21 cellular contexts compared by ENCODE assay signal in the genomic region with DNA sequence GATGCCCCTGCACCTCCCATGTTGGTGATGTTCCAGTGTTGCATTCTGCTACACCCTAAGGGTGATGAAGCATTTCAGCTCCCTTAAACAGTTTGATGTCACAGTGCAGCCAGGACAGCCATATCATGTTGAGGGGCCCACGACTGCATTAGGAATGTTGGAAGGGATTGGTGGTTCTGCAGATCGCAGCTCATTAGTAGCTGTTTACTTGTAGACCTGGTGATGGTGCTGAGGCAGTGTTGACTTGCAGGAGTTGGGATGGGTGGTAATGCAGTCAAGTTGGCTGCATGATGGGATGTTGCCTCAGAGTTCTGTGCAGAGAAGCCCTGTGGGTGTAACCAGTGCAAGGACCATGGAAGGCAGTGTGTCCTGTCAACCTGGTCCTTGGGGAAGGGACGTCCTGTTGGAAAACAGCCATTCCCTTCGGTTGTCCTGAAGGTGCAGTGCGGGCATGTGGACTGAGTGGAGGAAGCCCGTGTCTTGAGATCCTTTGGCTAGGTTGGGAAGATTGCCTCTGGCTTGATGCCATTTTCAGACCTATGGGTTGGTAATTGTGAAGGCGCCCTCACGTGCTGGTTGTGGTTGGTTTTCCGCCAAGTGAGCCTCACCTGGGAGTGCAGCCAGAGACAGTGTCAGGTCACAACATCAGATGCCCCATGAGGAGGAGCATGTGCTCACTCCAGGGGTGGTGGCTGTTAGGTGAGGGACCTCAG.
DNase-seq lines count a peak whose midpoint lies in the region; ATAC-seq and TF ChIP-seq lines count a peak whose summit lies in the region.
"Had no signal": no experiment of that assay in that cellular context is flagged by ENCODE, and none has a peak within 500 bp of the region (broad histone marks: within the 10 kb centered on the region; RNA-seq: fewer than 3 reads in every experiment).

No MANE protein-coding gene starts in this region.

- TF ChIP-seq CTCF in CD14-positive monocyte (IDR thresholded peaks at IDR 0.05) = no peak
- no peak for TF ChIP-seq CTCF in colonic mucosa (IDR thresholded peaks at IDR 0.05)
- TF ChIP-seq CTCF in lung (IDR thresholded peaks at IDR 0.05; ENCODE audit: control extremely low read depth, extremely low read depth) = no peak
- TF ChIP-seq CTCF in spleen (IDR thresholded peaks at IDR 0.05 in 8 of 11, conservative IDR thresholded peaks at IDR 0.05 in 3 of 11) = no peak

- H3K27me3 Mint-ChIP-seq in CD14-positive monocyte (ENCODE audit: low read depth in 3 of 3) = peaks cover 0 to 2% (median 0%) of the 10 kb centered on the region in 3 donors
- H3K27me3 Mint-ChIP-seq: activated CD4-positive, alpha-beta T cell treated with anti-CD3 and anti-CD28 coated beads, Interleukin-2, amount 10 ng/mL, durations not matched to agents 7 days and 5 days; natural killer cell treated with Interleukin-12 subunit alpha and Interleukin-12 subunit beta and Interleukin-15 and Interleukin-18, amount 100 ng/mL, for 72 hours; T-cell had no signal

- no peaks in the 10 kb centered on the region for H3K4me1 ChIP-seq in colonic mucosa
- H3K4me1 ChIP-seq in lung (ENCODE audit: control insufficient read depth in 2 of 2, insufficient read depth in 2 of 2, low read length in 2 of 2) = no peaks in the 10 kb centered on the region
- no peaks in the 10 kb centered on the region for H3K4me1 ChIP-seq in spleen
- H3K4me1 ChIP-seq: heart right ventricle had no signal

- 90 to 91% methylated on average over 9 of the region's 9 CpGs for WGBS in lung, 2 donors
- WGBS in spleen, 5 donors = 89 to 93% (median 91%) methylated on average over 8 to 9 of the region's 9 CpGs

- ATAC-seq in lung (ENCODE audit: insufficient read depth, low FRiP score) = no peak
- no peak for ATAC-seq in HG02759 (IDR thresholded peaks at IDR 0.05; ENCODE audit: unreplicated experiment)
- ATAC-seq in HG02798 (IDR thresholded peaks at IDR 0.05; ENCODE audit: poor library complexity, unreplicated experiment) = no peak
- ATAC-seq: heart right ventricle; natural killer cell treated with Interleukin-12 subunit alpha and Interleukin-12 subunit beta and Interleukin-15 and Interleukin-18, amount 100 ng/mL, for 72 hours; T-cell had no signal

- H3K27ac ChIP-seq in colonic mucosa (no peak overlapping the region), lung (ENCODE audit: low read depth in 1 of 2, low read length in 1 of 2) (no peak overlapping the region), spleen (no peak overlapping the region)
- H3K27ac ChIP-seq: heart right ventricle had no signal

- no peak overlapping the region for H3K4me3 ChIP-seq in colonic mucosa
- H3K4me3 ChIP-seq in lung = no peak overlapping the region
- peak overlapping the region in 1 of 8 donors; percentile 42 for H3K4me3 ChIP-seq in spleen
- H3K4me3 ChIP-seq: heart right ventricle, smooth muscle cell had no signal

- DNase-seq in CD14-positive monocyte (ENCODE audit: low spot score) (peak; percentile 23), colonic mucosa (peak; percentile 9), lung (ENCODE audit: low spot score) (peak; percentile 19), spleen (peak; percentile 29), AML-193 (lab: John Stamatoyannopoulos, UW) (no peak)
- DNase-seq: activated CD4-positive, alpha-beta T cell treated with anti-CD3 and anti-CD28 coated beads, Interleukin-2, amount 10 ng/mL, durations not matched to agents 7 days and 5 days; activated naive CD4-positive, alpha-beta T cell treated with anti-CD3 and anti-CD28 coated beads, Interleukin-2, amount 50 U/mL, for 16 hours; COR-L47; Karpas-422; mammary epithelial cell; NCI-H1048; NCI-H2081 treated with DMSO at 0.1 percent for 48 hours; NCI-H526 treated with DMSO at 0.1 percent for 48 hours; SHP77; stimulated activated CD4-positive, alpha-beta T cell treated with anti-CD3 and anti-CD28 coated beads, Interleukin-4, amount 100 ng/mL, for 24 hours had no signal

- H3K27ac Mint-ChIP-seq in CD14-positive monocyte = no peak overlapping the region
- H3K27ac Mint-ChIP-seq: activated CD4-positive, alpha-beta T cell treated with anti-CD3 and anti-CD28 coated beads, Interleukin-2, amount 10 ng/mL, durations not matched to agents 7 days and 5 days; natural killer cell treated with Interleukin-12 subunit alpha and Interleukin-12 subunit beta and Interleukin-15 and Interleukin-18, amount 100 ng/mL, for 72 hours; T-cell had no signal

- peak overlapping the region in 1 of 2 donors; percentile 12 for H3K9ac ChIP-seq in colonic mucosa (ENCODE audit: low read depth in 2 of 2, low read length in 2 of 2)

- TF ChIP-seq POLR2A in spleen (IDR thresholded peaks at IDR 0.05) = no peak

- H3K9me3 Mint-ChIP-seq in CD14-positive monocyte = peaks cover 85 to 100% (median 99%) of the 10 kb centered on the region in 7 donors

- H3K4me3 Mint-ChIP-seq in CD14-positive monocyte = no peak overlapping the region
- H3K4me3 Mint-ChIP-seq: activated CD4-positive, alpha-beta T cell treated with anti-CD3 and anti-CD28 coated beads, Interleukin-2, amount 10 ng/mL, durations not matched to agents 7 days and 5 days; natural killer cell treated with Interleukin-12 subunit alpha and Interleukin-12 subunit beta and Interleukin-15 and Interleukin-18, amount 100 ng/mL, for 72 hours; T-cell had no signal

- no peaks in the 10 kb centered on the region for H3K27me3 ChIP-seq in colonic mucosa
- no peaks in the 10 kb centered on the region for H3K27me3 ChIP-seq in lung (ENCODE audit: control insufficient read depth, insufficient read depth)
- H3K27me3 ChIP-seq in spleen (replicated peaks in 1 of 7) = no peaks in the 10 kb centered on the region
- H3K27me3 ChIP-seq: heart right ventricle had no signal

- intact Hi-C loops in CD14-positive monocyte (cut with micrococcal nuclease) (no loop called here), colonic mucosa (cut with DNase I) (no loop called here), spleen (cut with DNase I; ENCODE audit: low total_unique reads) (no loop called here)

- H3K36me3 ChIP-seq in colonic mucosa = no peaks in the 10 kb centered on the region
- peaks cover 62 to 71% of the 10 kb centered on the region in 2 donors for H3K36me3 ChIP-seq in lung (ENCODE audit: control insufficient read depth in 2 of 2, insufficient read depth in 2 of 2, low read length in 2 of 2)
- H3K36me3 ChIP-seq in spleen = peaks cover 2 to 100% (median 92%) of the 10 kb centered on the region in 6 donors

- H3K4me1 Mint-ChIP-seq in CD14-positive monocyte = no peaks in the 10 kb centered on the region
- H3K4me1 Mint-ChIP-seq: activated CD4-positive, alpha-beta T cell treated with anti-CD3 and anti-CD28 coated beads, Interleukin-2, amount 10 ng/mL, durations not matched to agents 7 days and 5 days had no signal

- H3K9me3 ChIP-seq in colonic mucosa = peaks cover 14% of the 10 kb centered on the region
- peaks cover 48 to 100% of the 10 kb centered on the region in 2 donors for H3K9me3 ChIP-seq in lung (ENCODE audit: control insufficient read depth in 2 of 2, insufficient read depth in 1 of 2, low read length in 1 of 2)
- peaks cover 65 to 100% (median 100%) of the 10 kb centered on the region in 8 donors for H3K9me3 ChIP-seq in spleen

- peaks cover 2 to 23% of the 10 kb centered on the region in 2 donors for H3K36me3 Mint-ChIP-seq in CD14-positive monocyte

Comparison
In these comparisons a context has a peak if more than half of its experiments do, and no peak if none do; other contexts are left out.
1. DNase-seq: peak in CD14-positive monocyte (single experiment), colonic mucosa (single experiment), lung (single experiment) and spleen (single experiment); none in AML-193 (0 of 2).